In genomic region chr20:44460795-44461141, GRCh38 we compare ENCODE assay signal across 8 cellular contexts. TPM values are rescaled to one million over a fixed set of nuclear protein-coding genes. Genes with fewer than 3 reads are reported as not detected.
DNase-seq lines count a peak whose midpoint lies in the region; ATAC-seq, FAIRE-seq and TF ChIP-seq lines count a peak whose summit lies in the region.

No MANE protein-coding gene starts in this region.

- H3K36me3 Mint-ChIP-seq in activated CD8-positive, alpha-beta memory T cell treated with anti-CD3 and anti-CD28 coated beads, Interleukin-2, amount 10 ng/mL, durations not matched to agents 7 days and 5 days = no peaks in the 10 kb centered on the region

- ATAC-seq in GM21528 (IDR thresholded peaks at IDR 0.05; ENCODE audit: low FRiP score, unreplicated experiment) = no peak
- ATAC-seq in activated CD8-positive, alpha-beta memory T cell treated with anti-CD3 and anti-CD28 coated beads, Interleukin-2, amount 10 ng/mL, durations not matched to agents 7 days and 5 days = no peak

- no peak for DNase-seq in HFF-Myc (ENCODE audit: extremely low read depth, low read depth)
- DNase-seq in RPMI8226 = peak; percentile 39
- peak; percentile 28 for DNase-seq in fibroblast of villous mesenchyme (ENCODE audit: low read depth)
- peak; percentile 49 for DNase-seq in urothelium cell line (ENCODE audit: low spot score)
- DNase-seq in sigmoid colon = no peak
- DNase-seq in activated CD8-positive, alpha-beta memory T cell treated with anti-CD3 and anti-CD28 coated beads, Interleukin-2, amount 10 ng/mL, durations not matched to agents 7 days and 5 days = no peak

- no peaks in the 10 kb centered on the region for H3K27me3 ChIP-seq in sigmoid colon

- TF ChIP-seq POLR2A in sigmoid colon (IDR thresholded peaks at IDR 0.05) = no peak

- no peaks in the 10 kb centered on the region for H3K9me3 Mint-ChIP-seq in activated CD8-positive, alpha-beta memory T cell treated with anti-CD3 and anti-CD28 coated beads, Interleukin-2, amount 10 ng/mL, durations not matched to agents 7 days and 5 days (ENCODE audit: low read depth)

- TF ChIP-seq CTCF in C4-2B (conservative IDR thresholded peaks at IDR 0.05) = peak; percentile 68
- peak; percentile 27 for TF ChIP-seq CTCF in HFF-Myc (IDR thresholded peaks at IDR 0.05; ENCODE audit: low read depth, low read length, missing control alignments)
- TF ChIP-seq CTCF in fibroblast of villous mesenchyme (IDR thresholded peaks at IDR 0.05; ENCODE audit: insufficient read depth, low read depth, low read length) = peak; percentile 54
- no peak for TF ChIP-seq CTCF in sigmoid colon (IDR thresholded peaks at IDR 0.05)

- H3K4me3 ChIP-seq in HFF-Myc (replicated peaks; ENCODE audit: low read depth, low read length) (no peak overlapping the region), fibroblast of villous mesenchyme (ENCODE audit: low read depth, low read length) (no peak overlapping the region), sigmoid colon (no peak overlapping the region)

- no peaks in the 10 kb centered on the region for H3K4me1 Mint-ChIP-seq in activated CD8-positive, alpha-beta memory T cell treated with anti-CD3 and anti-CD28 coated beads, Interleukin-2, amount 10 ng/mL, durations not matched to agents 7 days and 5 days

- no peaks in the 10 kb centered on the region for H3K4me1 ChIP-seq in sigmoid colon

- intact Hi-C loops in sigmoid colon (cut with DNase I) = no loop called here

- H3K36me3 ChIP-seq in sigmoid colon = no peaks in the 10 kb centered on the region

- 3 to 11% methylated on average over 3 of the region's 3 CpGs for WGBS in sigmoid colon, 2 donors

- H3K4me3 Mint-ChIP-seq in activated CD8-positive, alpha-beta memory T cell treated with anti-CD3 and anti-CD28 coated beads, Interleukin-2, amount 10 ng/mL, durations not matched to agents 7 days and 5 days = no peak overlapping the region

- TF ChIP-seq EP300 in sigmoid colon (IDR thresholded peaks at IDR 0.05) = no peak

- no peak for FAIRE-seq in urothelium cell line (lab: Jason Lieb, UNC)

- CTCF ChIA-PET in activated CD8-positive, alpha-beta memory T cell treated with anti-CD3 and anti-CD28 coated beads, Interleukin-2, amount 10 ng/mL, durations not matched to agents 7 days and 5 days (lab: Charles Lee) = interaction anchor here (1.4 kb wide), 1 partner anchor 245 kb away, joined by 3 read pairs; no protein-coding TSS in a partner anchor

- H3K27ac Mint-ChIP-seq in activated CD8-positive, alpha-beta memory T cell treated with anti-CD3 and anti-CD28 coated beads, Interleukin-2, amount 10 ng/mL, durations not matched to agents 7 days and 5 days = no peak overlapping the region

- H3K27ac ChIP-seq in C4-2B = no peak overlapping the region
- H3K27ac ChIP-seq in sigmoid colon = no peak overlapping the region

- peaks cover 2% of the 10 kb centered on the region for H3K27me3 Mint-ChIP-seq in activated CD8-positive, alpha-beta memory T cell treated with anti-CD3 and anti-CD28 coated beads, Interleukin-2, amount 10 ng/mL, durations not matched to agents 7 days and 5 days

- no peaks in the 10 kb centered on the region for H3K9me3 ChIP-seq in sigmoid colon

RNA-seq across cellular contexts. Expression of gene TTPAL, which starts 14.9 kb away (rescaled TPM):
- total RNA-seq in fibroblast of villous mesenchyme = 16.1 and 22.9 TPM in 2 replicates
- 1 to 10 TPM; 7.2 to 10.0 (median 8.3) TPM for total RNA-seq in sigmoid colon
- polyA plus RNA-seq in sigmoid colon = 1 to 10 TPM; 3.0 to 6.4 (median 3.0) TPM
- 10 to 100 TPM; 16.5 to 23.9 TPM for total RNA-seq in activated CD8-positive, alpha-beta memory T cell treated with anti-CD3 and anti-CD28 coated beads, Interleukin-2, amount 10 ng/mL, durations not matched to agents 7 days and 5 days

Comparison
In these comparisons a context has a peak if more than half of its experiments do, and no peak if none do; other contexts are left out.
1. CTCF ChIP-seq: peak in C4-2B (single experiment), HFF-Myc (single experiment) and fibroblast of villous mesenchyme (single experiment); none in sigmoid colon (0 of 4).
2. DNase-seq: peak in RPMI8226 (single experiment), fibroblast of villous mesenchyme (single experiment) and urothelium cell line (single experiment); none in HFF-Myc (single experiment), sigmoid colon (single experiment) and activated CD8-positive, alpha-beta memory T cell treated with anti-CD3 and anti-CD28 coated beads, Interleukin-2, amount 10 ng/mL, durations not matched to agents 7 days and 5 days (single experiment).